In the genomic region with DNA sequence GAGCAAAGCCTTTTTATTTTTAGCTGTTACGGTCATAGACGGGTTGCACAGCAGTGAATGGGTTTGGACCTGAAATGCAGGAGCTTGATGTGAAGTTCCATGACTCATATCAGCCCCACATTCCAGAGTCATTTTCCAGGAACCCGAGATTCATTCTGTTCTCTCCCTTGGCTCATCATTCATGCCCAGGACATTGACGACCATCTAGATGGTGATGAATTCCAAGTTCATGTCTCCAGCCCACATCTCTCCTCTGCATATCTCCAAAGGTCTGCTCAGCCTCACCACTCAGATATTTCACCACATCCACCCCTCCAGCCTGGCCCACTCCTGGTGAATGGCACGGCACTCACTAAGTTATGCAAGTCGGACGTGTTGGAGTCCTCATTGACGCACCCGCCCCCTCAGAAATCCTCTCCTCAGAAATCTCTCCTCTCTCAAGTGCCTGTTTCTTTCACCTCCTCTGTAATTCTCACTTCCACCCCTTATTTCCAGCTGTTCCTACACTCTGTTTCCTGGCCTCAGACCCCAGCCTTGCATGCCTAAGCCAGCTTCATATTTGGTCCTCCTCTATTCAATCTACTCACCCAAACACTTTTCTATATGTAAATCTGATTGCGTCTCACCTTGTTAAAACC, we compare ENCODE assay signal across 15 cellular contexts.
DNase-seq lines count a peak whose midpoint lies in the region; ATAC-seq and TF ChIP-seq lines count a peak whose summit lies in the region.
"Had no signal": no experiment of that assay in that cellular context is flagged by ENCODE, and none has a peak within 500 bp of the region (broad histone marks: within the 10 kb centered on the region; RNA-seq: fewer than 3 reads in every experiment).

No MANE protein-coding gene starts in this region.

- no peak for ATAC-seq in HG03139 (IDR thresholded peaks at IDR 0.05; ENCODE audit: unreplicated experiment)

- TF ChIP-seq CTCF in GM10248 (IDR thresholded peaks at IDR 0.05; ENCODE audit: control extremely low read depth, extremely low read depth, low read depth, missing control alignments) (no peak), BE2C (IDR thresholded peaks at IDR 0.05; ENCODE audit: low read depth, low read length) (no peak)

- DNase-seq in RPMI7951 (ENCODE audit: low read depth) (peak; percentile 76), fibroblast of peridontal ligament (ENCODE audit: extremely low read depth) (peak; percentile 40), myocyte (ENCODE audit: low read depth) (peak; percentile 67), GM10248 (ENCODE audit: extremely low spot score) (no peak), BE2C (no peak)
- DNase-seq in stimulated activated naive CD4-positive, alpha-beta T cell treated with Interleukin-2 at 50 U/mL for 16 hours (lab: John Stamatoyannopoulos, UW): no peak
- DNase-seq: activated CD4-positive, alpha-beta memory T cell treated with anti-CD3 and anti-CD28 coated beads for 36 hours; DND-41; dorsolateral prefrontal cortex; NCI-H2171 treated with DMSO at 0.1 percent for 48 hours; PC-9; transverse colon had no signal

- H3K4me3 ChIP-seq in ACC112 (ENCODE audit: low read depth, low read length) (no peak overlapping the region), BE2C (ENCODE audit: low read depth, low read length) (no peak overlapping the region)
- H3K4me3 ChIP-seq: dorsolateral prefrontal cortex, PC-9, skin epidermis, transverse colon had no signal

- H3K4me1 ChIP-seq in ACC112 (ENCODE audit: control insufficient read depth, insufficient read depth, low read length, unreplicated experiment) (peaks cover 23% of the 10 kb centered on the region), BE2C (peaks cover 10% of the 10 kb centered on the region)
- H3K4me1 ChIP-seq: transverse colon had no signal

- POLR2A ChIA-PET in GM10248 (lab: Yijun Ruan, JAX): no interaction called here

- CTCF ChIA-PET in GM10248 (lab: Yijun Ruan, JAX): interaction anchor here (2.1 kb wide), 1 partner anchor 16 kb away, joined by 7 read pairs; no protein-coding TSS in a partner anchor

- no peak overlapping the region for H2AFZ ChIP-seq in ACC112 (ENCODE audit: low read length, unreplicated experiment)
- H2AFZ ChIP-seq: PC-9 had no signal

- H3K27me3 ChIP-seq in ACC112 (ENCODE audit: insufficient read depth, low read length) (no peaks in the 10 kb centered on the region), BE2C (no peaks in the 10 kb centered on the region)
- H3K27me3 ChIP-seq: transverse colon had no signal

- no peaks in the 10 kb centered on the region for H3K36me3 ChIP-seq in ACC112 (ENCODE audit: insufficient read depth, low read length)
- H3K36me3 ChIP-seq in BE2C: no peaks in the 10 kb centered on the region
- H3K36me3 ChIP-seq: transverse colon had no signal

- no peaks in the 10 kb centered on the region for H3K79me2 ChIP-seq in ACC112 (ENCODE audit: control insufficient read depth, insufficient read depth, low read length, unreplicated experiment)

- no peaks in the 10 kb centered on the region for H3K9me3 ChIP-seq in BE2C
- H3K9me3 ChIP-seq: transverse colon had no signal

- peak overlapping the region; percentile 55 for H3K27ac ChIP-seq in ACC112 (ENCODE audit: low read depth, low read length)
- H3K27ac ChIP-seq: dorsolateral prefrontal cortex, PC-9, transverse colon had no signal

Comparison
In these comparisons a context has a peak if more than half of its experiments do, and no peak if none do; other contexts are left out.
1. DNase-seq: peak in RPMI7951 (single experiment), fibroblast of peridontal ligament (single experiment) and myocyte (single experiment); none in GM10248 (single experiment), BE2C (single experiment) and stimulated activated naive CD4-positive, alpha-beta T cell treated with Interleukin-2 at 50 U/mL for 16 hours (single experiment).